ENCODE assay signal across 1 cellular context in the genomic region with DNA sequence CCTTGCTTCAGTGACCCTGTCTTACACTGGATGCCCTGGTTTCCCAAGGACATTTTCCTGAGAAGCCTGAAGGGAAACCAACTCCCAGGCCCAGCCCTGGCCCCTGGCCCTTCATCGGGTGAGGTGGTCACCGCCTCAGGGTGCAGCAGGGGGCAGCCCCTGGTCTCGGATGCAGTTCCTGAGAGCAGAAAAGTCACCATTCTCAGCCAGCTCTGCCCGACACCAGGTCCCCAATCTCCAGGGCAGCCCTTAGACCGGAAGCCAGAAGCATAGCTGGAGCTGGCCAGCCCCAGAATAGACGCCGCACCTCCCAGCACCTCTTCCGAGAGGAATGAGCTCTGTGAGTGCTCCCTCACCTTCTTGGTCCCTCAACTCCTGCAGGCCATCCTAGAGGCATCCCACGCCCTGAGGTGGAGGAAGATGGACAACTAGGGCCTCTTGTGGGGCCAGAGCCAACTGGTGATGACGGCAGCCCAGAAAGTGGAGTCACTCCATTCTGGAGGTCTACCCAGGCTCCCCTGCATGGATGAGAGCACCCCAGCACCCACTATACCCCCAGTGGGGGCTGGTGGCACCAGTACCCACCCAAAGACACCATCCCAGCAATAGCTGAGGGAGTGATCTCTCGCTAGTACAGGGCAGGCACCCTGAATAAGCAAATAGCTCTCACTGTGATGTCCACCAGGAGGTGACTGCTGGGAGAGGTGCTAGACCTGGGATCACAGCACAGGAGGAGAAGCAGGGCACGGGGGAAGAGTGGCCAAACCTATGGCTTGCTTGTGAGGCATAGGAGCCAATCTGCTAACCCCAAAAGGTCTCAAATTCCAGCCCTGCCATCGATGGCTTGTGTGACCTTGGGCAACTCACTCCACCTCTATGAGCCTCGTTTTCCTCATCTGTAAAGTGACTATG.
TF ChIP-seq lines count a peak whose summit lies in the region.

No MANE protein-coding gene starts in this region.

TF ChIP-seq in H1, 55 proteins besides CTCF, POLR2A, EP300 and RAD21:
- TF ChIP-seq CEBPB (IDR thresholded peaks at IDR 0.05; ENCODE audit: low read depth, low read length) (no peak), JUN (IDR thresholded peaks at IDR 0.05; ENCODE audit: low read depth, low read length) (no peak), SP2 (IDR thresholded peaks at IDR 0.05; ENCODE audit: low read length) (no peak), NANOG (IDR thresholded peaks at IDR 0.05; ENCODE audit: insufficient read depth, low read depth, low read length, poor library complexity, severe bottlenecking) (no peak), TAF1 (IDR thresholded peaks at IDR 0.05; ENCODE audit: low read depth, low read length) (no peak), RNF2 (IDR thresholded peaks at IDR 0.05; ENCODE audit: borderline replicate concordance, low read depth, low read length, missing control alignments, poor library complexity, severe bottlenecking) (no peak), RBBP5 (IDR thresholded peaks at IDR 0.05; ENCODE audit: borderline replicate concordance, low read depth, low read length) (no peak)
- TF ChIP-seq, protein P1, sequence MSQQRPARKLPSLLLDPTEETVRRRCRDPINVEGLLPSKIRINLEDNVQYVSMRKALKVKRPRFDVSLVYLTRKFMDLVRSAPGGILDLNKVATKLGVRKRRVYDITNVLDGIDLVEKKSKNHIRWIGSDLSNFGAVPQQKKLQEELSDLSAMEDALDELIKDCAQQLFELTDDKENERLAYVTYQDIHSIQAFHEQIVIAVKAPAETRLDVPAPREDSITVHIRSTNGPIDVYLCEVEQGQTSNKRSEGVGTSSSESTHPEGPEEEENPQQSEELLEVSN (IDR thresholded peaks at IDR 0.05), result no peak
